ENCODE assay signal across 14 cellular contexts in genomic region chr2:228699400-228699799, GRCh38.
A peak's percentile ranks its signal among the peaks of the same experiment; 100 is the strongest.
DNase-seq lines count a peak whose midpoint lies in the region; ATAC-seq and TF ChIP-seq lines count a peak whose summit lies in the region.
"Had no signal": no experiment of that assay in that cellular context is flagged by ENCODE, and none has a peak within 500 bp of the region (broad histone marks: within the 10 kb centered on the region; RNA-seq: fewer than 3 reads in every experiment).

No MANE protein-coding gene starts in this region.

- H3T11ph ChIP-seq in H9 (ENCODE audit: low read length), result no peak overlapping the region

- H3K4me1 ChIP-seq in H9 (ENCODE audit: insufficient read depth, low read length) (no peaks in the 10 kb centered on the region), fibroblast of lung (ENCODE audit: control insufficient read depth, extremely low read depth, insufficient read depth, low read length) (no peaks in the 10 kb centered on the region), neural progenitor cell (no peaks in the 10 kb centered on the region)
- H3K4me1 ChIP-seq: right lobe of liver had no signal

- H3K4me3 Mint-ChIP-seq in H9 (no peak overlapping the region), neural progenitor cell (no peak overlapping the region)
- H3K4me3 Mint-ChIP-seq: CD4-positive, alpha-beta T cell had no signal

- no peak overlapping the region for H2BK5ac ChIP-seq in H9 (ENCODE audit: insufficient read length, low read length)

- H3K27ac Mint-ChIP-seq in H9, result no peak overlapping the region
- no peak overlapping the region for H3K27ac Mint-ChIP-seq in neural progenitor cell
- H3K27ac Mint-ChIP-seq: CD4-positive, alpha-beta T cell had no signal

- no peaks in the 10 kb centered on the region for H4K20me1 ChIP-seq in H9 (ENCODE audit: control insufficient read depth, insufficient read depth, insufficient read length)
- H4K20me1 ChIP-seq in fibroblast of lung (ENCODE audit: control insufficient read depth, extremely low read depth, insufficient read depth, low read length), result no peaks in the 10 kb centered on the region
- H4K20me1 ChIP-seq in neural progenitor cell (ENCODE audit: low read depth), result no peaks in the 10 kb centered on the region

- H3K4me1 Mint-ChIP-seq in H9 (no peaks in the 10 kb centered on the region), neural progenitor cell (peaks cover 13% of the 10 kb centered on the region)

- H3K14ac ChIP-seq in H9 (ENCODE audit: insufficient read depth, low read length), result no peak overlapping the region

- H3K23me2 ChIP-seq in H9 (ENCODE audit: insufficient read length, low read depth, low read length, poor library complexity, severe bottlenecking), result no peaks in the 10 kb centered on the region

- H3K18ac ChIP-seq in H9 (ENCODE audit: insufficient read length, low read depth, low read length), result no peak overlapping the region

- no peak overlapping the region for H2BK120ac ChIP-seq in H9 (ENCODE audit: low read depth, low read length, poor library complexity, severe bottlenecking)

- no peak overlapping the region for H3K23ac ChIP-seq in H9 (ENCODE audit: insufficient read length, low read depth, low read length)

- ATAC-seq in HG02763 (IDR thresholded peaks at IDR 0.05; ENCODE audit: unreplicated experiment), result no peak
- ATAC-seq: right lobe of liver had no signal

- H3K27me3 Mint-ChIP-seq in H9 (ENCODE audit: low read depth), result peaks cover 5% of the 10 kb centered on the region; the same call in 1 of the 2 replicates
- H3K27me3 Mint-ChIP-seq in neural progenitor cell (ENCODE audit: insufficient read depth, low read depth), result peaks cover 2% of the 10 kb centered on the region
- H3K27me3 Mint-ChIP-seq: CD4-positive, alpha-beta T cell had no signal

- H3K56ac ChIP-seq in H9 (ENCODE audit: insufficient read length, low read depth, low read length), result no peak overlapping the region

- no peak overlapping the region for H2BK15ac ChIP-seq in H9 (ENCODE audit: low read depth, low read length)

- H3K9ac ChIP-seq in H9 (ENCODE audit: extremely low read depth, insufficient read length, low read length) (no peak overlapping the region), fibroblast of lung (ENCODE audit: insufficient read depth, low read length) (no peak overlapping the region), neural progenitor cell (no peak overlapping the region)

- H3K9me3 Mint-ChIP-seq in H9 (peaks cover 0 to 7% of the 10 kb centered on the region in 2 experiments; a peak in 3 of 5 replicates), neural progenitor cell (no peaks in the 10 kb centered on the region)

- H3K79me1 ChIP-seq in H9 (ENCODE audit: insufficient read depth, low read depth, low read length, poor library complexity, severe bottlenecking), result no peaks in the 10 kb centered on the region

- H2AK5ac ChIP-seq in H9 (ENCODE audit: insufficient read length, low read length), result no peak overlapping the region

- no peaks in the 10 kb centered on the region for H3K9me3 ChIP-seq in H9 (ENCODE audit: control insufficient read depth, low read depth, low read length)
- H3K9me3 ChIP-seq in fibroblast of lung (ENCODE audit: control insufficient read depth, insufficient read depth, low read depth, low read length), result no peaks in the 10 kb centered on the region
- no peaks in the 10 kb centered on the region for H3K9me3 ChIP-seq in neural progenitor cell (ENCODE audit: low read depth)
- H3K9me3 ChIP-seq: right lobe of liver had no signal

- no peak overlapping the region for H4K5ac ChIP-seq in H9 (ENCODE audit: insufficient read length, low read depth, low read length)

- no peak overlapping the region for H2BK20ac ChIP-seq in H9 (ENCODE audit: low read depth, low read length, poor library complexity, severe bottlenecking)

- no peak overlapping the region for H2BK12ac ChIP-seq in H9 (ENCODE audit: insufficient read length, low read depth, low read length)

- no peak overlapping the region for H4K8ac ChIP-seq in H9 (replicated peaks; ENCODE audit: insufficient read length, low read depth, low read length)

- H3F3A ChIP-seq in neural progenitor cell (ENCODE audit: low read depth), result no peaks in the 10 kb centered on the region

- no peak overlapping the region for H4K91ac ChIP-seq in H9 (ENCODE audit: insufficient read length, low read depth, low read length)

- no peak overlapping the region for H3K4me2 ChIP-seq in H9 (ENCODE audit: insufficient read depth, insufficient read length, low read length)
- H3K4me2 ChIP-seq in fibroblast of lung (ENCODE audit: extremely low read depth, insufficient read depth, low read length), result no peak overlapping the region
- H3K4me2 ChIP-seq in neural progenitor cell, result no peak overlapping the region

- TF ChIP-seq CTCF in H9 (conservative IDR thresholded peaks at IDR 0.05) (peak; percentile 46; the same call in 1 of the 3 replicates), RWPE1 (conservative IDR thresholded peaks at IDR 0.05; ENCODE audit: low read depth) (no peak), fibroblast of lung (conservative IDR thresholded peaks at IDR 0.05 in 1 of 2, IDR thresholded peaks at IDR 0.05 in 1 of 2; ENCODE audit: low read depth in 1 of 2, low read length in 2 of 2) (peak in 1 of 2 donors; percentile 41), neural progenitor cell (IDR thresholded peaks at IDR 0.05) (peak; percentile 27), GM10248 (IDR thresholded peaks at IDR 0.05; ENCODE audit: control extremely low read depth, extremely low read depth, low read depth, missing control alignments) (no peak)

- H2AFZ ChIP-seq in H9 (ENCODE audit: low read length) (no peak overlapping the region), fibroblast of lung (ENCODE audit: low read length) (no peak overlapping the region), neural progenitor cell (replicated peaks) (no peak overlapping the region)

- POLR2A ChIA-PET in RWPE1 (lab: Yijun Ruan, JAX; ENCODE audit: low non-redundant PET), result no interaction called here
- POLR2A ChIA-PET in GM10248 (lab: Yijun Ruan, JAX), result no interaction called here

- H3K36me3 Mint-ChIP-seq in H9 (ENCODE audit: insufficient read depth in 1 of 3, low read depth in 3 of 3) (no peaks in the 10 kb centered on the region; a peak in 1 of 7 replicates), neural progenitor cell (no peaks in the 10 kb centered on the region)

- H3K4me3 ChIP-seq in fibroblast of lung (replicated peaks in 1 of 4; ENCODE audit: control extremely low read depth in 1 of 4, insufficient read depth in 1 of 4, low read depth in 3 of 4, low read length in 4 of 4) (no peak overlapping the region), neural progenitor cell (no peak overlapping the region)
- H3K4me3 ChIP-seq: right lobe of liver had no signal

- H3K27me3 ChIP-seq in H9 (ENCODE audit: insufficient read depth, low read length) (no peaks in the 10 kb centered on the region), fibroblast of lung (ENCODE audit: control insufficient read depth, insufficient read depth, low read length) (no peaks in the 10 kb centered on the region), neural progenitor cell (no peaks in the 10 kb centered on the region)
- H3K27me3 ChIP-seq: right lobe of liver had no signal

- H3K4ac ChIP-seq in H9 (ENCODE audit: low read depth, low read length), result no peak overlapping the region

- DNase-seq in H9, result no peak
- DNase-seq in RWPE1 (ENCODE audit: low spot score), result peak; percentile 4
- DNase-seq in fibroblast of lung (ENCODE audit: low read depth in 2 of 2), result peak; percentile 25 to 74
- DNase-seq in neural progenitor cell (ENCODE audit: low spot score), result no peak
- no peak for DNase-seq in inferior parietal cortex (ENCODE audit: extremely low spot score)
- DNase-seq in GM10248 (ENCODE audit: extremely low spot score), result no peak
- no peak for DNase-seq in COR-L47 (lab: John Stamatoyannopoulos, UW)
- DNase-seq: amygdala; CD4-positive, alpha-beta T cell; hippocampal formation; NCI-H1436; NK-92 treated with Interleukin-12 subunit alpha and Interleukin-12 subunit beta, amount 100 ng/mL, for 24 hours; right lobe of liver had no signal

- no peaks in the 10 kb centered on the region for H3K79me2 ChIP-seq in H9 (ENCODE audit: insufficient read depth, low read length)
- H3K79me2 ChIP-seq in fibroblast of lung (ENCODE audit: control insufficient read depth, insufficient read depth, low read length), result no peaks in the 10 kb centered on the region
- H3K79me2 ChIP-seq in neural progenitor cell (ENCODE audit: low read depth), result no peaks in the 10 kb centered on the region

- CTCF ChIA-PET in RWPE1 (lab: Yijun Ruan, JAX) (interaction anchor here (0.6 kb wide), 2 partner anchors 837 to 1062 kb away, joined by 3 read pairs; no protein-coding TSS in a partner anchor), GM10248 (lab: Yijun Ruan, JAX) (no interaction called here)

- WGBS in H9 (ENCODE audit: extremely low coverage, insufficient read length, low lambda C conversion rate), result no CpG with 5 or more reads among the region's 5 CpGs

- no peaks in the 10 kb centered on the region for H3K36me3 ChIP-seq in fibroblast of lung (ENCODE audit: control insufficient read depth, insufficient read depth, low read length)
- no peaks in the 10 kb centered on the region for H3K36me3 ChIP-seq in neural progenitor cell
- H3K36me3 ChIP-seq: right lobe of liver had no signal

- H3K27ac ChIP-seq in H9 (ENCODE audit: insufficient read length, low read depth, low read length) (no peak overlapping the region), RWPE1 (no peak overlapping the region), fibroblast of lung (ENCODE audit: insufficient read depth, low read length) (no peak overlapping the region), neural progenitor cell (no peak overlapping the region)
- H3K27ac ChIP-seq: right lobe of liver had no signal

Comparison
In these comparisons a context has a peak if more than half of its experiments do, and no peak if none do; other contexts are left out.
1. DNase-seq: peak in RWPE1 (single experiment) and fibroblast of lung (2 of 2); none in H9 (single experiment), neural progenitor cell (single experiment), inferior parietal cortex (single experiment), GM10248 (single experiment) and COR-L47 (single experiment).
2. CTCF ChIP-seq: peak in H9 (single experiment) and neural progenitor cell (single experiment); none in RWPE1 (single experiment) and GM10248 (single experiment).